11 cellular contexts compared by ENCODE assay signal in the genomic region with DNA sequence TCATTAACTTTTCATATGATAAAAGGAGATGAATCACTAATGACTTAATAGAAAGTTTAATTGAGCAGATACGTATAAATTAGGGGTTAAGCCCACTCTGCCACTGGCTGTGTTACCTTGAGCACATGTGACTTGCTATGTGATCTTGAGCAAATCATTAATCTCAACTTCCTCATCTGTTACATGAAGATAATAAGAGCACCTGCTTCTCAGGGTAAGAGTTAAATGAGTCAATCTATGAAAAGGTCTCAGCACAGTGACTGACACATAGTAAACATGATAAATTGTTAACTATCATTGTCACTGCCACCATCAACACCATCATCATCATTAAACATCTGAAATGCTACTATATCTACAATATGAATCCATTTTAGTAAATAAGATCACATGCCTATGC.
DNase-seq lines count a peak whose midpoint lies in the region; ATAC-seq, FAIRE-seq and TF ChIP-seq lines count a peak whose summit lies in the region.
"Had no signal": no experiment of that assay in that cellular context is flagged by ENCODE, and none has a peak within 500 bp of the region (broad histone marks: within the 10 kb centered on the region; RNA-seq: fewer than 3 reads in every experiment).

No MANE protein-coding gene starts in this region.

- no peaks in the 10 kb centered on the region for H3K4me1 ChIP-seq in GM12878 (ENCODE audit: control insufficient read depth, insufficient read depth, low read length)
- no peaks in the 10 kb centered on the region for H3K4me1 ChIP-seq in CD8-positive, alpha-beta T cell (ENCODE audit: insufficient read depth, low read length)

- no peaks in the 10 kb centered on the region for H4K20me1 ChIP-seq in GM12878 (ENCODE audit: control insufficient read depth, insufficient read depth)

- CTCF ChIA-PET in GM12878 (lab: Yijun Ruan, JAX) = no interaction called here
- CTCF ChIA-PET in CD8-positive, alpha-beta T cell (lab: Charles Lee) = no interaction called here

- H3K4me1 Mint-ChIP-seq in CD8-positive, alpha-beta T cell (ENCODE audit: low read depth) = peaks cover 4% of the 10 kb centered on the region

- intact Hi-C loops in GM12878 (cut with micrococcal nuclease; ENCODE audit: unreplicated experiment) = no loop called here
- intact Hi-C loops in CD8-positive, alpha-beta T cell (cut with DNase I, micrococcal nuclease) = no loop called here

- RAD21 ChIA-PET in GM12878 (lab: Charles Lee; ENCODE audit: unreplicated experiment) = no interaction called here

- no peak overlapping the region for H2AFZ ChIP-seq in GM12878 (ENCODE audit: control insufficient read depth, low read depth, low read length)

- TF ChIP-seq POLR2A in GM12878 (IDR thresholded peaks at IDR 0.05; ENCODE audit: low read depth, low read length) = no peak
- no peak for TF ChIP-seq POLR2A in erythroblast (IDR thresholded peaks at IDR 0.05; ENCODE audit: low read length)

- H3K27me3 ChIP-seq in GM12878 (replicated peaks in 1 of 2; ENCODE audit: control insufficient read depth in 2 of 2, insufficient read depth in 2 of 2, low read length in 1 of 2) = no peaks in the 10 kb centered on the region
- H3K27me3 ChIP-seq in CD8-positive, alpha-beta T cell (ENCODE audit: insufficient read depth, low read length) = no peaks in the 10 kb centered on the region

- H3K36me3 Mint-ChIP-seq in CD8-positive, alpha-beta T cell = peaks cover 23% of the 10 kb centered on the region

- no peak overlapping the region for H3K9ac ChIP-seq in GM12878 (ENCODE audit: control insufficient read depth, insufficient read depth, low read length)

- no peak for FAIRE-seq in GM12878 (lab: Jason Lieb, UNC)
- FAIRE-seq: GM12891 had no signal

- H3K9me3 ChIP-seq in GM12878 (replicated peaks; ENCODE audit: control insufficient read depth, insufficient read depth, low read length) = no peaks in the 10 kb centered on the region
- H3K9me3 ChIP-seq in CD8-positive, alpha-beta T cell (ENCODE audit: low read length) = no peaks in the 10 kb centered on the region

- H3K79me2 ChIP-seq in GM12878 (ENCODE audit: control insufficient read depth, insufficient read depth, low read length) = no peaks in the 10 kb centered on the region

- in situ Hi-C loops in GM12878 (cut with MboI) = loop anchor here (25.0 kb wide), 1 partner anchor 1362 kb away; no protein-coding TSS in a partner anchor

- H3K4me3 ChIP-seq in GM12878 = no peak overlapping the region
- no peak overlapping the region for H3K4me3 ChIP-seq in CD8-positive, alpha-beta T cell (ENCODE audit: low read depth, low read length)

- no TSS peak for BruUV-seq in GM12878 (replicated peaks; lab: Mats Ljungman, UMichigan)

- no peak for DNase-seq in GM12878 (ENCODE audit: low read depth, low spot score)
- DNase-seq in CD8-positive, alpha-beta T cell = no peak
- DNase-seq in UCSD-AML1 (lab: John Stamatoyannopoulos, UW; ENCODE audit: unreplicated experiment) = no peak
- DNase-seq in D341Med (ENCODE audit: low spot score) = no peak
- DNase-seq in erythroblast (lab: John Stamatoyannopoulos, UW) = no peak
- DNase-seq: COR-L47; stimulated activated naive CD4-positive, alpha-beta T cell had no signal

- no peak overlapping the region for H3K27ac ChIP-seq in GM12878 (ENCODE audit: control insufficient read depth, insufficient read depth)
- H3K27ac ChIP-seq in CD8-positive, alpha-beta T cell (ENCODE audit: low read depth, low read length) = no peak overlapping the region

- H3K4me3 Mint-ChIP-seq in CD8-positive, alpha-beta T cell = no peak overlapping the region

- 42% methylated on average over 1 of the region's 1 CpG for WGBS in GM12878 (ENCODE audit: insufficient coverage, insufficient replicate concordance, low lambda C conversion rate, missing lambda C conversion rate)

- no peaks in the 10 kb centered on the region for H3K36me3 ChIP-seq in GM12878 (ENCODE audit: control insufficient read depth in 2 of 2, insufficient read depth in 2 of 2, low read length in 1 of 2)
- no peaks in the 10 kb centered on the region for H3K36me3 ChIP-seq in CD8-positive, alpha-beta T cell (ENCODE audit: insufficient read depth, low read length)

- SMC1A ChIA-PET in GM12878 (lab: Charles Lee; ENCODE audit: uncharacterized antibody, unreplicated experiment) = no interaction called here

- no peaks in the 10 kb centered on the region for H3K27me3 Mint-ChIP-seq in CD8-positive, alpha-beta T cell (ENCODE audit: low read depth)

- peak in 1 of 2 experiments; percentile 36; a peak in 1 of 4 replicates for TF ChIP-seq EP300 in GM12878 (IDR thresholded peaks at IDR 0.05; ENCODE audit: borderline replicate concordance in 1 of 2, control insufficient read depth in 1 of 2, low read depth in 2 of 2, low read length in 2 of 2)

- POLR2A ChIA-PET in GM12878 (lab: Charles Lee) = no interaction called here
- POLR2A ChIA-PET in CD8-positive, alpha-beta T cell (lab: Charles Lee) = no interaction called here

- H3K27ac Mint-ChIP-seq in CD8-positive, alpha-beta T cell = no peak overlapping the region

- peak; percentile 99 for ATAC-seq in GM18867 (IDR thresholded peaks at IDR 0.05; ENCODE audit: unreplicated experiment)
- ATAC-seq in GM21515 (IDR thresholded peaks at IDR 0.05; ENCODE audit: unreplicated experiment) = peak; percentile 96
- peak; percentile 99 for ATAC-seq in HG03060 (IDR thresholded peaks at IDR 0.05; ENCODE audit: low read depth, unreplicated experiment)
- ATAC-seq in GM12878 = peak; percentile 98
- ATAC-seq in CD8-positive, alpha-beta T cell = no peak

- no peak overlapping the region for H3K4me2 ChIP-seq in GM12878 (ENCODE audit: control insufficient read depth, insufficient read depth)

- TF ChIP-seq RAD21 in GM12878 (IDR thresholded peaks at IDR 0.05; ENCODE audit: insufficient read depth, low read depth, low read length) = no peak

- no peak for TF ChIP-seq CTCF in GM12878 (IDR thresholded peaks at IDR 0.05 in 2 of 3, conservative IDR thresholded peaks at IDR 0.05 in 1 of 3; ENCODE audit: control insufficient read depth in 2 of 3, extremely low read depth in 1 of 3, insufficient read depth in 1 of 3, low read depth in 3 of 3, low read length in 3 of 3)
- TF ChIP-seq CTCF in CD8-positive, alpha-beta T cell (IDR thresholded peaks at IDR 0.05) = no peak

- H3K9me3 Mint-ChIP-seq in CD8-positive, alpha-beta T cell = no peaks in the 10 kb centered on the region

TF ChIP-seq in GM12878, 131 proteins besides CTCF, POLR2A, EP300 and RAD21:
- no peak for TF ChIP-seq CBX5 (IDR thresholded peaks at IDR 0.05; ENCODE audit: low read depth)
- TF ChIP-seq NR2C1 (IDR thresholded peaks at IDR 0.05) = no peak
- TF ChIP-seq NBN (IDR thresholded peaks at IDR 0.05) = no peak
- no peak for TF ChIP-seq FOS (IDR thresholded peaks at IDR 0.05; ENCODE audit: borderline replicate concordance, extremely low read depth, insufficient read length)
- no peak for TF ChIP-seq NFIC (IDR thresholded peaks at IDR 0.05; ENCODE audit: low read depth, low read length)
- no peak for TF ChIP-seq NFYA (IDR thresholded peaks at IDR 0.05; ENCODE audit: borderline replicate concordance, low read depth, low read length)
- no peak for TF ChIP-seq BCL11A (IDR thresholded peaks at IDR 0.05; ENCODE audit: low read depth, low read length)
- no peak for TF ChIP-seq POU2F2 (IDR thresholded peaks at IDR 0.05; ENCODE audit: borderline replicate concordance, low read depth, low read length)
- TF ChIP-seq, protein P1, sequence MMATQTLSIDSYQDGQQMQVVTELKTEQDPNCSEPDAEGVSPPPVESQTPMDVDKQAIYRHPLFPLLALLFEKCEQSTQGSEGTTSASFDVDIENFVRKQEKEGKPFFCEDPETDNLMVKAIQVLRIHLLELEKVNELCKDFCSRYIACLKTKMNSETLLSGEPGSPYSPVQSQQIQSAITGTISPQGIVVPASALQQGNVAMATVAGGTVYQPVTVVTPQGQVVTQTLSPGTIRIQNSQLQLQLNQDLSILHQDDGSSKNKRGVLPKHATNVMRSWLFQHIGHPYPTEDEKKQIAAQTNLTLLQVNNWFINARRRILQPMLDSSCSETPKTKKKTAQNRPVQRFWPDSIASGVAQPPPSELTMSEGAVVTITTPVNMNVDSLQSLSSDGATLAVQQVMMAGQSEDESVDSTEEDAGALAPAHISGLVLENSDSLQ (IDR thresholded peaks at IDR 0.05) = peak; percentile 88
- no peak for TF ChIP-seq TCF12 (IDR thresholded peaks at IDR 0.05; ENCODE audit: low read depth, low read length)
- peak; percentile 56; the same call in 1 of the 2 replicates for TF ChIP-seq MTA2 (IDR thresholded peaks at IDR 0.05; ENCODE audit: low read depth)
- TF ChIP-seq USF1 (IDR thresholded peaks at IDR 0.05; ENCODE audit: borderline replicate concordance, extremely low read length, insufficient read depth, low read depth, low read length) = no peak
- peak; percentile 75 for TF ChIP-seq RAD51 (IDR thresholded peaks at IDR 0.05)
